15 cellular contexts compared by ENCODE assay signal in the genomic region with DNA sequence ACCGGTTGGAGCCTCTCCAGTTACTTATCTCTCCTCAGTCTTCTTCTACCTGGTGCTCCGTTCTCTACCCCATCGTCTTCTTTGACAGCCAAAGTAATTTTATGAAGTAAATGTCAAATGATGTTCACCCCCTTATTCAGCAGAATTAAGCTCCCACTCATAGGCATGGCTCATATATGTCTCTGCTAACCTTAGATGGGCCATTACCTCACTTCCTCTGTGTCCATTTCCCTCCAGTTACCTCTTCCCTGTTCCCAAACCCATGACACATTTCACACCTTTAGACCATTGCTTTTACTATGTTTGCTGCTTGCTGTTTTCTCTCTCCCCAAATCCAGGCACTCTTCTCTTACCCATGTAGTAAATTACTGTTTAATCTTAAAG.
A peak's percentile ranks its signal among the peaks of the same experiment; 100 is the strongest.
DNase-seq lines count a peak whose midpoint lies in the region; ATAC-seq and TF ChIP-seq lines count a peak whose summit lies in the region.
"Had no signal": no experiment of that assay in that cellular context is flagged by ENCODE, and none has a peak within 500 bp of the region (broad histone marks: within the 10 kb centered on the region; RNA-seq: fewer than 3 reads in every experiment).

No MANE protein-coding gene starts in this region.

- H3K36me3 Mint-ChIP-seq in T-helper 2 cell treated with Interferon-gamma antibody and Interleukin-4, amounts not matched to agents 5 μg/mL and 100 μg/mL, for 36 hours (ENCODE audit: low read depth) = peaks cover 26% of the 10 kb centered on the region
- H3K36me3 Mint-ChIP-seq in natural killer cell treated with Interleukin-12 subunit alpha and Interleukin-12 subunit beta and Interleukin-15 and Interleukin-18, amount 100 ng/mL, for 72 hours = peaks cover 37% of the 10 kb centered on the region
- H3K36me3 Mint-ChIP-seq in natural killer cell = no peaks in the 10 kb centered on the region
- H3K36me3 Mint-ChIP-seq in activated naive CD8-positive, alpha-beta T cell treated with anti-CD3 and anti-CD28 coated beads, Interleukin-2, amount 10 ng/mL, durations not matched to agents 7 days and 5 days = peaks cover 29% of the 10 kb centered on the region

- ATAC-seq in natural killer cell treated with Interleukin-12 subunit alpha and Interleukin-12 subunit beta and Interleukin-15 and Interleukin-18, amount 100 ng/mL, for 72 hours = peak in 1 of 2 donors; percentile 69
- ATAC-seq in natural killer cell = no peak
- ATAC-seq in activated naive CD8-positive, alpha-beta T cell treated with anti-CD3 and anti-CD28 coated beads, Interleukin-2, amount 10 ng/mL, durations not matched to agents 7 days and 5 days (ENCODE audit: low read depth) = no peak

- H3K27ac Mint-ChIP-seq in T-helper 2 cell treated with Interferon-gamma antibody and Interleukin-4, amounts not matched to agents 5 μg/mL and 100 μg/mL, for 36 hours = peak overlapping the region; percentile 87
- H3K27ac Mint-ChIP-seq in natural killer cell treated with Interleukin-12 subunit alpha and Interleukin-12 subunit beta and Interleukin-15 and Interleukin-18, amount 100 ng/mL, for 72 hours = peak overlapping the region; percentile 65 to 94
- H3K27ac Mint-ChIP-seq in natural killer cell = no peak overlapping the region
- peak overlapping the region; percentile 18 for H3K27ac Mint-ChIP-seq in activated naive CD8-positive, alpha-beta T cell treated with anti-CD3 and anti-CD28 coated beads, Interleukin-2, amount 10 ng/mL, durations not matched to agents 7 days and 5 days
- H3K27ac Mint-ChIP-seq: B cell, HFFc6 had no signal

- no peak for TF ChIP-seq CTCF in natural killer cell (IDR thresholded peaks at IDR 0.05)

- peaks cover 35% of the 10 kb centered on the region for H3K9me3 Mint-ChIP-seq in T-helper 2 cell treated with Interferon-gamma antibody and Interleukin-4, amounts not matched to agents 5 μg/mL and 100 μg/mL, for 36 hours
- H3K9me3 Mint-ChIP-seq in natural killer cell treated with Interleukin-12 subunit alpha and Interleukin-12 subunit beta and Interleukin-15 and Interleukin-18, amount 100 ng/mL, for 72 hours = peaks cover 26% of the 10 kb centered on the region
- H3K9me3 Mint-ChIP-seq in natural killer cell = peaks cover 0 to 3% of the 10 kb centered on the region in 2 donors
- H3K9me3 Mint-ChIP-seq in activated naive CD8-positive, alpha-beta T cell treated with anti-CD3 and anti-CD28 coated beads, Interleukin-2, amount 10 ng/mL, durations not matched to agents 7 days and 5 days = peaks cover 28% of the 10 kb centered on the region

- DNase-seq in T-helper 2 cell treated with Interferon-gamma antibody and Interleukin-4, amounts not matched to agents 5 μg/mL and 100 μg/mL, for 36 hours (ENCODE audit: low spot score) = no peak
- DNase-seq in T-helper 2 cell = no peak
- DNase-seq in natural killer cell treated with Interleukin-12 subunit alpha and Interleukin-12 subunit beta and Interleukin-15 and Interleukin-18, amount 100 ng/mL, for 72 hours (ENCODE audit: low spot score) = no peak
- DNase-seq in natural killer cell = no peak
- no peak for DNase-seq in activated naive CD8-positive, alpha-beta T cell treated with anti-CD3 and anti-CD28 coated beads, Interleukin-2, amount 10 ng/mL, durations not matched to agents 7 days and 5 days
- DNase-seq in activated gamma-delta T cell treated with Interleukin-2 at 50 U/mL for 16 hours = no peak
- DNase-seq in posterior vena cava (ENCODE audit: low spot score) = no peak
- no peak for DNase-seq in anterior cingulate cortex (lab: John Stamatoyannopoulos, UW)
- DNase-seq: DMS79 treated with DMSO at 0.1 percent for 48 hours, H7, KBM-7, NCI-H1105, NCI-H1694 had no signal

- H3K27me3 Mint-ChIP-seq in T-helper 2 cell treated with Interferon-gamma antibody and Interleukin-4, amounts not matched to agents 5 μg/mL and 100 μg/mL, for 36 hours (ENCODE audit: low read depth) = no peaks in the 10 kb centered on the region
- peaks cover 0 to 3% of the 10 kb centered on the region in 2 donors for H3K27me3 Mint-ChIP-seq in natural killer cell treated with Interleukin-12 subunit alpha and Interleukin-12 subunit beta and Interleukin-15 and Interleukin-18, amount 100 ng/mL, for 72 hours
- peaks cover 0 to 8% of the 10 kb centered on the region in 2 donors for H3K27me3 Mint-ChIP-seq in natural killer cell (ENCODE audit: low read depth in 2 of 2)
- H3K27me3 Mint-ChIP-seq in activated naive CD8-positive, alpha-beta T cell treated with anti-CD3 and anti-CD28 coated beads, Interleukin-2, amount 10 ng/mL, durations not matched to agents 7 days and 5 days = no peaks in the 10 kb centered on the region
- H3K27me3 Mint-ChIP-seq: B cell had no signal

- intact Hi-C loops in natural killer cell (cut with micrococcal nuclease) = no loop called here
- intact Hi-C loops in posterior vena cava (cut with DNase I) = no loop called here

- H3K4me3 Mint-ChIP-seq in T-helper 2 cell treated with Interferon-gamma antibody and Interleukin-4, amounts not matched to agents 5 μg/mL and 100 μg/mL, for 36 hours = peak overlapping the region; percentile 33
- peak overlapping the region; percentile 71 for H3K4me3 Mint-ChIP-seq in natural killer cell treated with Interleukin-12 subunit alpha and Interleukin-12 subunit beta and Interleukin-15 and Interleukin-18, amount 100 ng/mL, for 72 hours
- no peak overlapping the region for H3K4me3 Mint-ChIP-seq in natural killer cell
- peak overlapping the region; percentile 5 for H3K4me3 Mint-ChIP-seq in activated naive CD8-positive, alpha-beta T cell treated with anti-CD3 and anti-CD28 coated beads, Interleukin-2, amount 10 ng/mL, durations not matched to agents 7 days and 5 days
- H3K4me3 Mint-ChIP-seq: B cell, HFFc6 had no signal

- POLR2A ChIA-PET in activated naive CD8-positive, alpha-beta T cell treated with anti-CD3 and anti-CD28 coated beads, Interleukin-2, amount 10 ng/mL, durations not matched to agents 7 days and 5 days (lab: Charles Lee) = interaction anchor here (0.7 kb wide), 1 partner anchor 125 kb away, joined by 4 read pairs; no protein-coding TSS in a partner anchor

- H3K4me1 Mint-ChIP-seq in T-helper 2 cell treated with Interferon-gamma antibody and Interleukin-4, amounts not matched to agents 5 μg/mL and 100 μg/mL, for 36 hours (ENCODE audit: low read depth) = peaks cover 54% of the 10 kb centered on the region
- peaks cover 44 to 58% of the 10 kb centered on the region in 2 donors for H3K4me1 Mint-ChIP-seq in natural killer cell treated with Interleukin-12 subunit alpha and Interleukin-12 subunit beta and Interleukin-15 and Interleukin-18, amount 100 ng/mL, for 72 hours (ENCODE audit: low read depth in 2 of 2)
- no peaks in the 10 kb centered on the region for H3K4me1 Mint-ChIP-seq in natural killer cell
- H3K4me1 Mint-ChIP-seq in activated naive CD8-positive, alpha-beta T cell treated with anti-CD3 and anti-CD28 coated beads, Interleukin-2, amount 10 ng/mL, durations not matched to agents 7 days and 5 days = peaks cover 18% of the 10 kb centered on the region
- H3K4me1 Mint-ChIP-seq: B cell had no signal

Comparison
In these comparisons a context has a peak if more than half of its experiments do, and no peak if none do; other contexts are left out.
1. H3K27ac Mint-ChIP-seq: peak in T-helper 2 cell treated with Interferon-gamma antibody and Interleukin-4, amounts not matched to agents 5 μg/mL and 100 μg/mL, for 36 hours (single experiment), natural killer cell treated with Interleukin-12 subunit alpha and Interleukin-12 subunit beta and Interleukin-15 and Interleukin-18, amount 100 ng/mL, for 72 hours (2 of 2) and activated naive CD8-positive, alpha-beta T cell treated with anti-CD3 and anti-CD28 coated beads, Interleukin-2, amount 10 ng/mL, durations not matched to agents 7 days and 5 days (single experiment); none in natural killer cell (0 of 2).